In the genomic region with DNA sequence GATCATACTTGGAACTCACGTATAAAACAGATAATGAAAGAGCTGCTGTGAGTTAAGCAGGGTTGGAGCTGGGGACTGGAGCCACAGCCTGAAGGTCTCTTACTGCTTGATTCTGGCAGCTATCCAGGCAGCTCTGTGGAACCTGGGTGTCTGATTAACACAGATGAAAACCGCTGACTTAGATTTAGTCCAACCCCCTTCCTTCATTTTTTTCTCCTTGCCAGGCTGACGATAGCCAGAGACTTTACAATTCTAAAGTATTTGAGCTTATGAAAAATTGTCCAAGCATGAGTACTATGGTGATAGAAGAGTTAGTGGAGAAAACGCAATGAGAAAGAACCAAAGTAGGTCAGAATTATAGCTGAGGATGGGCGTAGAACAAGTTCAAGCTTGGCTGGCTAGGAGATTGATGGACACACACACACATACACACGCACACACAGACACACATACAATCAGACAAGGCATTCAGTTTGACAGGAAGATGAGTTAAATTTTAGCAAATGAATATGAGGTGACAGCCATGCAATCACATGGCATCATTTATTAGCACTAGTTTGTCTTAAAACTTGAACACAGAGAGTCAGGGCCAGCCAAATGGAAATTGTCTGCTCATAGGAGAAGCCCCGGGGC, we compare ENCODE assay signal across 13 cellular contexts. TPM values are rescaled to one million over a fixed set of nuclear protein-coding genes. Genes with fewer than 3 reads are reported as not detected.
DNase-seq lines count a peak whose midpoint lies in the region; TF ChIP-seq lines count a peak whose summit lies in the region.
"Had no signal": no experiment of that assay in that cellular context is flagged by ENCODE, and none has a peak within 500 bp of the region (broad histone marks: within the 10 kb centered on the region; RNA-seq: fewer than 3 reads in every experiment).

No MANE protein-coding gene starts in this region.

- no peak overlapping the region for H3K4me3 Mint-ChIP-seq in brain

- H3K4me1 ChIP-seq in testis: no peaks in the 10 kb centered on the region

- H3K9me3 ChIP-seq in testis: no peaks in the 10 kb centered on the region
- H3K9me3 ChIP-seq: thoracic aorta had no signal

- peaks cover 15% of the 10 kb centered on the region for H3K4me1 Mint-ChIP-seq in brain

- H3K36me3 ChIP-seq in testis (ENCODE audit: low read depth, missing control alignments): no peaks in the 10 kb centered on the region
- H3K36me3 ChIP-seq: thoracic aorta had no signal

- WGBS in testis, 2 donors: 62 to 63% methylated on average over 7 of the region's 7 CpGs

- no peaks in the 10 kb centered on the region for H3K9me3 Mint-ChIP-seq in brain

- no peak overlapping the region for H3K27ac ChIP-seq in testis
- H3K27ac ChIP-seq: thoracic aorta had no signal

- intact Hi-C loops in testis (cut with DNase I; ENCODE audit: low total_unique reads) (no loop called here), posterior vena cava (cut with DNase I) (no loop called here)

- H3K27me3 Mint-ChIP-seq in brain: peaks cover 3% of the 10 kb centered on the region

- in situ Hi-C loops in Caki2 (cut with HindIII; ENCODE audit: low pct_unique_long_range_greater_than_20kb, low sequenced_read_pairs): no loop called here

- H3K36me3 Mint-ChIP-seq in brain: no peaks in the 10 kb centered on the region

- DNase-seq in Caki2 (ENCODE audit: low read depth) (peak; percentile 61), NCI-H2107 treated with DMSO at 0.1 percent for 48 hours (lab: John Stamatoyannopoulos, UW; ENCODE audit: unreplicated experiment) (peak; percentile 18), mucosa of gallbladder (ENCODE audit: low spot score) (peak; percentile 25), C1 segment of cervical spinal cord (lab: John Stamatoyannopoulos, UW) (no peak), testis (no peak), NAMALWA (ENCODE audit: low spot score) (no peak), posterior vena cava (ENCODE audit: low spot score) (no peak)
- DNase-seq: effector memory CD4-positive, alpha-beta T cell; NCI-H510A; T-helper 9 cell had no signal

- H3K27ac Mint-ChIP-seq in brain: peak overlapping the region in 3 of 5 experiments; percentile 32 to 45 (median 43)

- H3K27me3 ChIP-seq in testis: no peaks in the 10 kb centered on the region

- no peak for TF ChIP-seq POLR2A in testis (IDR thresholded peaks at IDR 0.05)

- no peak overlapping the region for H3K4me3 ChIP-seq in testis
- H3K4me3 ChIP-seq: lung, thoracic aorta had no signal

- no peak for TF ChIP-seq CTCF in brain (conservative IDR thresholded peaks at IDR 0.05)
- no peak for TF ChIP-seq CTCF in testis (IDR thresholded peaks at IDR 0.05)

RNA-seq across cellular contexts. Expression of gene GPR85, which starts 13.6 kb away (rescaled TPM):
- total RNA-seq in Caki2 (2014; rRNA removed; shearing (Covaris generic); ENCODE audit: low replicate concordance): not detected in 2 replicates
- polyA plus RNA-seq in brain (ENCODE audit: insufficient read depth, low read depth, low replicate concordance) (6.7 TPM), testis (ENCODE audit: insufficient read depth, low read depth, low replicate concordance) (18.5 TPM)
- total RNA-seq in mucosa of gallbladder (0.69 TPM), testis (1 to 10 TPM; 2.8 to 5.4 TPM), posterior vena cava (1 to 10 TPM in 1 of 2 donors, under 1 TPM in 1; 0.24 to 1.2 TPM)

RNA-seq across cellular contexts. Expression of gene SMIM30, which starts 18.1 kb away (rescaled TPM):
- total RNA-seq in Caki2 (2014; rRNA removed; shearing (Covaris generic); ENCODE audit: low replicate concordance): 62.6 and 68.5 TPM in 2 replicates
- polyA plus RNA-seq in brain (ENCODE audit: insufficient read depth, low read depth, low replicate concordance): 32.9 TPM
- total RNA-seq in mucosa of gallbladder: 43.3 TPM
- total RNA-seq in testis: 10 to 100 TPM; 25.9 to 27.7 TPM
- polyA plus RNA-seq in testis (ENCODE audit: insufficient read depth, low read depth, low replicate concordance): 23.2 TPM
- 10 to 100 TPM; 47.9 TPM for total RNA-seq in posterior vena cava

Comparison
In these comparisons a context has a peak if more than half of its experiments do, and no peak if none do; other contexts are left out.
1. DNase-seq: peak in Caki2 (single experiment), NCI-H2107 treated with DMSO at 0.1 percent for 48 hours (single experiment) and mucosa of gallbladder (single experiment); none in C1 segment of cervical spinal cord (0 of 14), testis (single experiment), NAMALWA (single experiment) and posterior vena cava (single experiment).